8 cellular contexts compared by ENCODE assay signal in the genomic region with DNA sequence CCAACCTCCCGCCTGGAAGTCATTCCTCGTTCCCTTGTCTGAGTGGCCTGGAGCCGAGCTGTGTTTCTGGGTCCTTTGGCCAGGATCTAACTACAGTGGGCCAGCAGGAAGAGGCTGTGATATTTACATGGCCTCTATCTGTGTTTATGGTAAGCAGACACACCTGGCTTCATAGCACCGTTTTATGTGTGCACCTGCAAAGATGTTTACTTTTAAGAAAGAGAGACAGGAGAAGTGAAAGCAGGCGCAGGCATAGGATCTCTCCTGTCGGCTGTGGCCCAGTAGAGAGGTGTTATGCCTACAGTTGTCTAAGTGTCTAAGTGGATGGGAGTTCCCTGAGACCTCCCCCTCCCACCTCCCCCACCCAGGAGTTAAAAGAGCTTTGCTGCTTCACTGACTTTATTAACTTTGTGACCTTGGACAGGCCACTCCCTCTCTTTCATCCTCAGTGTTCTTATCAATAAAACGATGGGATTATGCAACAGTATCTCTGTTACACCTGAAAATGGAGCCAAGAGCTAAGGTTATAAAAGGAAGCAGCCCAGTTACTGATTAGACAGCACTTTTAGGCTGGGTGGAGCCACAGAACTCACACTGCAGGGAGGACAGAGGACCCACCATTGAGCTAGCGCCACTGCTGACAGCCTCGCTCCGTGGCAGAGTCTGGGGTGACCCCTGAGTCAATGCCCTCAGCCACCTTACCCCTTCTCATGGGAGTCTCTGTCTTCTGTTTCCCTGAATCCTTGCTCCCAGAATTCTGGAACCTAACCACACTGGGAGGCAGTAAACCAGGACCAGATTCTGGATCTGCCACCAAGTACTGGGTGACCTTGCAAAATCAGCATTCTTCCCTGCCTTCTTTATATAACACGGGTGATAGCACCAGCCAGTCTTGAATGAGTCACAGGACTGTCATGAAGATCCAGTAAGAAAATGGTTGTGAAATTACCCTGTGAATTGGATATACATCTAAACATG. TPM values are rescaled to one million over a fixed set of nuclear protein-coding genes. Genes with fewer than 3 reads are reported as not detected.
DNase-seq lines count a peak whose midpoint lies in the region; ATAC-seq, FAIRE-seq and TF ChIP-seq lines count a peak whose summit lies in the region.

No MANE protein-coding gene starts in this region.

- H3K27ac Mint-ChIP-seq in CD4-positive, alpha-beta memory T cell: no peak overlapping the region

- H3K4me1 Mint-ChIP-seq in CD4-positive, alpha-beta memory T cell: no peaks in the 10 kb centered on the region

- peak; percentile 64 for FAIRE-seq in GM19239 (lab: Jason Lieb, UNC)

- no peaks in the 10 kb centered on the region for H3K27me3 ChIP-seq in right cardiac atrium (ENCODE audit: control insufficient read depth, insufficient read depth)
- H3K27me3 ChIP-seq in CD4-positive, alpha-beta memory T cell (ENCODE audit: insufficient read depth, low read length): no peaks in the 10 kb centered on the region

- ATAC-seq in right cardiac atrium: peak; percentile 82 to 83

- CTCF ChIA-PET in CD4-positive, alpha-beta memory T cell (lab: Charles Lee; ENCODE audit: partially characterized antibody): no interaction called here

- peaks cover 3 to 5% of the 10 kb centered on the region in 2 donors for H3K27me3 Mint-ChIP-seq in CD4-positive, alpha-beta memory T cell

- peak overlapping the region in 1 of 8 donors; percentile 42 for H3K4me3 Mint-ChIP-seq in CD4-positive, alpha-beta memory T cell

- POLR2A ChIA-PET in CD4-positive, alpha-beta memory T cell (lab: Charles Lee; ENCODE audit: partially characterized antibody): no interaction called here

- peaks cover 16% of the 10 kb centered on the region for H3K4me1 ChIP-seq in right cardiac atrium (ENCODE audit: control insufficient read depth, insufficient read depth, low read length)
- H3K4me1 ChIP-seq in CD4-positive, alpha-beta memory T cell (ENCODE audit: insufficient read depth, low read length): no peaks in the 10 kb centered on the region

- no peak for TF ChIP-seq CTCF in coronary artery (IDR thresholded peaks at IDR 0.05)

- peaks cover 0 to 2% (median 0%) of the 10 kb centered on the region in 8 donors for H3K9me3 Mint-ChIP-seq in CD4-positive, alpha-beta memory T cell

- no peaks in the 10 kb centered on the region for H3K36me3 Mint-ChIP-seq in CD4-positive, alpha-beta memory T cell

- no peaks in the 10 kb centered on the region for H3K9me3 ChIP-seq in right cardiac atrium (ENCODE audit: control insufficient read depth, low read length)
- H3K9me3 ChIP-seq in CD4-positive, alpha-beta memory T cell (ENCODE audit: control insufficient read depth in 1 of 2, low read length in 2 of 2): no peaks in the 10 kb centered on the region

- H3K4me3 ChIP-seq in right cardiac atrium (ENCODE audit: low read length) (no peak overlapping the region), coronary artery (no peak overlapping the region)
- H3K4me3 ChIP-seq in CD4-positive, alpha-beta memory T cell (ENCODE audit: low read length in 2 of 2): no peak overlapping the region

- 47% methylated on average over 11 of the region's 11 CpGs for WGBS in right cardiac atrium

- intact Hi-C loops in right cardiac atrium (cut with DNase I): no loop called here
- intact Hi-C loops in CD4-positive, alpha-beta memory T cell (cut with micrococcal nuclease): no loop called here

- no peaks in the 10 kb centered on the region for H3K36me3 ChIP-seq in CD4-positive, alpha-beta memory T cell (ENCODE audit: insufficient read depth, low read length)

- DNase-seq in GM19239 (ENCODE audit: insufficient read length, low spot score): no peak
- peak; percentile 90 for DNase-seq in HuH-7 (ENCODE audit: low spot score)
- peak; percentile 75 for DNase-seq in RPMI7951 (ENCODE audit: low read depth)
- DNase-seq in right cardiac atrium: no peak
- DNase-seq in stimulated activated CD4-positive, alpha-beta T cell treated with anti-CD3 and anti-CD28 coated beads, Interleukin-4, amount 100 ng/mL, for 1 hour: no peak
- no peak for DNase-seq in NCI-H1694 (lab: John Stamatoyannopoulos, UW)
- no peak for DNase-seq in coronary artery (ENCODE audit: low spot score)
- no peak for DNase-seq in CD4-positive, alpha-beta memory T cell

- H3K27ac ChIP-seq in right cardiac atrium (ENCODE audit: low read length) (peak overlapping the region; percentile 95), coronary artery (peak overlapping the region in 1 of 2 donors; percentile 54)
- no peak overlapping the region for H3K27ac ChIP-seq in CD4-positive, alpha-beta memory T cell (ENCODE audit: low read depth, low read length)

RNA-seq across cellular contexts. Expression of a gene that starts 22.0 kb away (rescaled TPM):
- total RNA-seq in RPMI7951 (2014; rRNA removed; shearing (Covaris generic)): 0.60 TPM in 1 of 2 replicates, not detected in the other
- total RNA-seq in right cardiac atrium: 1 to 10 TPM; 1.0 to 2.8 (median 1.4) TPM
- 0.61 TPM for polyA plus RNA-seq in right cardiac atrium
- under 1 TPM; 0.72 to 0.79 TPM for total RNA-seq in CD4-positive, alpha-beta memory T cell
- polyA plus RNA-seq in CD4-positive, alpha-beta memory T cell: under 1 TPM in 1 of 2 donors, not detected in 1; 0.47 TPM

Comparison
In these comparisons a context has a peak if more than half of its experiments do, and no peak if none do; other contexts are left out.
1. DNase-seq: peak in HuH-7 (single experiment) and RPMI7951 (single experiment); none in GM19239 (single experiment), right cardiac atrium (0 of 3), stimulated activated CD4-positive, alpha-beta T cell treated with anti-CD3 and anti-CD28 coated beads, Interleukin-4, amount 100 ng/mL, for 1 hour (single experiment), NCI-H1694 (single experiment), coronary artery (single experiment) and CD4-positive, alpha-beta memory T cell (0 of 5).